ENCODE assay signal across 8 cellular contexts in the genomic region with DNA sequence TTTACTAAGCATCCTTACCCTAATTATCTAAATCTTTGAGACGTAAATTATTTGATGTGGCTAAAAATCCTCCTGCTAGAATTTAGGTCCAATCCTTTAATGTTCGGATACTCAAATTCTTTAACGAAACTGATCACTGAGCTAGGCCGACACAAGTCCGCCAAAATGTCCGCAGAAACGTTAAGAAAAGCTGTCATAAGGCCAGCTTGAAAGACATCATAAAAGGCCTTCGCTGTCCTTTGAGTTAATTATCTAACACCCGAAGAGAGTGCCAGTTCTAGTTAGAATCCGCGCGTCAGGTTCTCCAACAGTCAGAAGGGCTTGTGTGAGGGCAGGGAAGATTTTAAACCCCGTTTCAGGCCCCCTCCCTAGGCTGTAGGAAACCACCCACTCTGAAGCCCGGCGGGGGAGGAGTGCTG. TPM values are rescaled to one million over a fixed set of nuclear protein-coding genes. Genes with fewer than 3 reads are reported as not detected.
DNase-seq lines count a peak whose midpoint lies in the region; ATAC-seq and TF ChIP-seq lines count a peak whose summit lies in the region.

No MANE protein-coding gene starts in this region.

- no peaks in the 10 kb centered on the region for H3K9me3 ChIP-seq in HEK293 (ENCODE audit: control insufficient read depth, insufficient read depth, low read depth, low read length)
- no peaks in the 10 kb centered on the region for H3K9me3 ChIP-seq in adrenal gland (replicated peaks in 1 of 3)
- no peaks in the 10 kb centered on the region for H3K9me3 ChIP-seq in thoracic aorta

- intact Hi-C loops in adrenal gland (cut with DNase I), result no loop called here

- WGBS in adrenal gland, 4 donors, result 0 to 1% (median 1%) methylated on average over 12 to 15 of the region's 15 CpGs

- H3K4me1 ChIP-seq in HEK293 (ENCODE audit: control insufficient read depth, insufficient read depth, low read length) (peaks cover 16% of the 10 kb centered on the region), adrenal gland (replicated peaks in 1 of 2) (peaks cover 25 to 39% of the 10 kb centered on the region in 2 donors), thoracic aorta (ENCODE audit: control insufficient read depth in 1 of 2, low read depth in 2 of 2) (peaks cover 33 to 36% of the 10 kb centered on the region in 2 donors)

- DNase-seq in AG08395 (ENCODE audit: low spot score) (peak; percentile 90), adrenal gland (peak in 3 of 7 donors; percentile 94 to 95 (median 95)), thoracic aorta (ENCODE audit: low spot score) (peak; percentile 80), NCI-H526 (lab: John Stamatoyannopoulos, UW) (no peak), ecto neural progenitor cell (ENCODE audit: low spot score) (no peak), 8988T (no peak)

- CTCF ChIA-PET in HEK293 (lab: Yijun Ruan, JAX), result interaction anchor here (0.7 to 1.1 kb wide), 2 partner anchors 52 to 1015 kb away, joined by 3 read pairs; no protein-coding TSS in a partner anchor

- POLR2A ChIA-PET in HEK293 (lab: Yijun Ruan, JAX), result interaction anchor here (0.6 to 2.8 kb wide), 23 partner anchors 8 to 927 kb away, joined by 3 to 31 read pairs (median 4); partner anchors contain the start of genes DHX40, PRR11, PTRH2 and SKA2

- TF ChIP-seq POLR2A in adrenal gland (IDR thresholded peaks at IDR 0.05), result peak in 1 of 2 donors; percentile 97

- no peak for ATAC-seq in thoracic aorta (ENCODE audit: insufficient number of reproducible peaks, low FRiP score, low read depth)

- H3K4me3 ChIP-seq in HEK293 (ENCODE audit: low read depth, low read length) (peak overlapping the region; percentile 64), adrenal gland (peak overlapping the region in 3 of 4 donors; percentile 73 to 99 (median 97)), thoracic aorta (peak overlapping the region; percentile 98)

- H3K36me3 ChIP-seq in HEK293 (ENCODE audit: control insufficient read depth in 2 of 2, insufficient read depth in 1 of 2, low read length in 2 of 2) (peaks cover 0 to 14% of the 10 kb centered on the region in 2 experiments; a peak in 1 of 3 replicates), adrenal gland (replicated peaks in 1 of 2) (no peaks in the 10 kb centered on the region), thoracic aorta (no peaks in the 10 kb centered on the region)

- TF ChIP-seq CTCF in HEK293 (tag by site-specific recombination; IDR thresholded peaks at IDR 0.05) (no peak), adrenal gland (IDR thresholded peaks at IDR 0.05) (no peak), thoracic aorta (IDR thresholded peaks at IDR 0.05) (no peak)

- no peaks in the 10 kb centered on the region for H3K27me3 ChIP-seq in adrenal gland
- H3K27me3 ChIP-seq in layer of hippocampus (ENCODE audit: control insufficient read depth, insufficient read depth, low read length), result no peaks in the 10 kb centered on the region
- H3K27me3 ChIP-seq in thoracic aorta (replicated peaks; ENCODE audit: insufficient read depth), result no peaks in the 10 kb centered on the region

- H3K27ac ChIP-seq in HEK293 (ENCODE audit: extremely low read depth, low read depth, low read length) (peak overlapping the region; percentile 96), adrenal gland (peak overlapping the region; percentile 95 to 99 (median 99)), layer of hippocampus (ENCODE audit: low read depth, low read length) (peak overlapping the region; percentile 99), thoracic aorta (peak overlapping the region; percentile 98 to 99)

TF ChIP-seq in HEK293, 187 proteins besides CTCF, POLR2A, EP300 and RAD21 (continues in another document):
- TF ChIP-seq GLIS1 (tag by site-specific recombination; IDR thresholded peaks at IDR 0.05) (no peak), ZNF155 (tag by site-specific recombination; IDR thresholded peaks at IDR 0.05) (no peak), ZBTB17 (tag by site-specific recombination; IDR thresholded peaks at IDR 0.05) (no peak), ZNF311 (tag by site-specific recombination; IDR thresholded peaks at IDR 0.05; ENCODE audit: borderline replicate concordance) (no peak), TCF7L2 (IDR thresholded peaks at IDR 0.05; ENCODE audit: borderline replicate concordance, low read depth, low read length) (0 out of 2 replicates have a peak, but pooled peaks have one; percentile 22), ZNF426 (tag by site-specific recombination; IDR thresholded peaks at IDR 0.05) (no peak), ZNF473 (tag by site-specific recombination; IDR thresholded peaks at IDR 0.05) (no peak), ZNF747 (tag by site-specific recombination; IDR thresholded peaks at IDR 0.05) (no peak), PATZ1 (tag by site-specific recombination; IDR thresholded peaks at IDR 0.05) (no peak), MYNN (tag by site-specific recombination; IDR thresholded peaks at IDR 0.05; ENCODE audit: borderline replicate concordance) (no peak), ELK4 (IDR thresholded peaks at IDR 0.05; ENCODE audit: borderline replicate concordance, low read depth, low read length) (no peak), PRDM10 (tag by site-specific recombination; IDR thresholded peaks at IDR 0.05) (no peak)
- TF ChIP-seq, protein P1, sequence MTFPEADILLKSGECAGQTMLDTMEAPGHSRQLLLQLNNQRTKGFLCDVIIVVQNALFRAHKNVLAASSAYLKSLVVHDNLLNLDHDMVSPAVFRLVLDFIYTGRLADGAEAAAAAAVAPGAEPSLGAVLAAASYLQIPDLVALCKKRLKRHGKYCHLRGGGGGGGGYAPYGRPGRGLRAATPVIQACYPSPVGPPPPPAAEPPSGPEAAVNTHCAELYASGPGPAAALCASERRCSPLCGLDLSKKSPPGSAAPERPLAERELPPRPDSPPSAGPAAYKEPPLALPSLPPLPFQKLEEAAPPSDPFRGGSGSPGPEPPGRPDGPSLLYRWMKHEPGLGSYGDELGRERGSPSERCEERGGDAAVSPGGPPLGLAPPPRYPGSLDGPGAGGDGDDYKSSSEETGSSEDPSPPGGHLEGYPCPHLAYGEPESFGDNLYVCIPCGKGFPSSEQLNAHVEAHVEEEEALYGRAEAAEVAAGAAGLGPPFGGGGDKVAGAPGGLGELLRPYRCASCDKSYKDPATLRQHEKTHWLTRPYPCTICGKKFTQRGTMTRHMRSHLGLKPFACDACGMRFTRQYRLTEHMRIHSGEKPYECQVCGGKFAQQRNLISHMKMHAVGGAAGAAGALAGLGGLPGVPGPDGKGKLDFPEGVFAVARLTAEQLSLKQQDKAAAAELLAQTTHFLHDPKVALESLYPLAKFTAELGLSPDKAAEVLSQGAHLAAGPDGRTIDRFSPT (tag by site-specific recombination; IDR thresholded peaks at IDR 0.05), result no peak

RNA-seq across cellular contexts. Expression of gene CLTC, which starts 0.8 kb away (rescaled TPM):
- total RNA-seq in adrenal gland (100 to 1,000 TPM; 214 to 393 (median 289) TPM), thoracic aorta (100 to 1,000 TPM; 273 to 285 TPM)
- polyA plus RNA-seq in adrenal gland, result 100 to 1,000 TPM in 1 of 3 donors, 10 to 100 TPM in 2; 40.2 to 254 (median 68.1) TPM

RNA-seq across cellular contexts. Expression of gene DHX40, which starts 53.5 kb away (rescaled TPM):
- 10 to 100 TPM; 20.3 to 48.6 (median 39.8) TPM for total RNA-seq in adrenal gland
- 10 to 100 TPM; 19.3 to 27.8 (median 25.7) TPM for polyA plus RNA-seq in adrenal gland
- total RNA-seq in thoracic aorta, result 10 to 100 TPM; 31.3 to 33.4 TPM

Comparison
In these comparisons a context has a peak if more than half of its experiments do, and no peak if none do; other contexts are left out.
1. DNase-seq: peak in AG08395 (single experiment) and thoracic aorta (single experiment); none in NCI-H526 (0 of 2), ecto neural progenitor cell (single experiment) and 8988T (single experiment).
2. Peak in every context shown above with its lines, with median percentiles within 50 percentile points of each other: H3K27ac ChIP-seq and H3K4me3 ChIP-seq.